33 cellular contexts compared by ENCODE assay signal in the genomic region with DNA sequence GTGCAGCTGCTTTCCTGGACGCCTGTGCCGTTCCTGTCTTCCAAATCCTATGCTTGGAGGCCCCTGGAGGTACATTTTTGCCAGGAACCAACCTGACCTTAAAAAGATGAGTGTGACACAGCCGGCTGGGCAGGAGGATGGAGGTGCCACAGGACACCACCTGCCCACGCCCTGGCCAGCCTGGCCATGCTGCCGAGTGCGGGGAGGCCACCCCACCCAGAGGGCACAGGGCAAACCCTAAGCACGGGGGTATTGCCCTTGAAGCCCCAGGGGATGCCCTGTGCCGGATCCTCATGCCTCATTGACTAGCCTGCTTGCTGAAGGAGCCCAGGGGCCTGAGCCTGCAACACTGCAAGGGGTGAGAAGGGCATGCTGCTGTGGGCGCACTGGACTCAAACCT.
"Had no signal": no experiment of that assay in that cellular context is flagged by ENCODE, and none has a peak within 500 bp of the region (broad histone marks: within the 10 kb centered on the region; RNA-seq: fewer than 3 reads in every experiment).

No MANE protein-coding gene starts in this region.

- FAIRE-seq: astrocyte had no signal

- H3K36me3 Mint-ChIP-seq: activated naive CD8-positive, alpha-beta T cell had no signal

- H3K27me3 Mint-ChIP-seq: activated CD4-positive, alpha-beta memory T cell treated with anti-CD3 and anti-CD28 coated beads, Interleukin-2, amount 10 ng/mL, durations not matched to agents 7 days and 5 days; activated CD4-positive, alpha-beta T cell treated with anti-CD3 and anti-CD28 coated beads, Interleukin-2, amount 10 ng/mL, durations not matched to agents 7 days and 5 days; activated naive CD8-positive, alpha-beta T cell; central memory CD8-positive, alpha-beta T cell; dendritic cell treated with granulocyte-macrophage colony-stimulating factor and Interleukin-4, amounts not matched to agents 40 ng/mL and 50 ng/mL, for 4 days; effector memory CD8-positive, alpha-beta T cell; T-helper 17 cell had no signal

- H3K9me3 Mint-ChIP-seq: activated CD4-positive, alpha-beta memory T cell treated with anti-CD3 and anti-CD28 coated beads, Interleukin-2, amount 10 ng/mL, durations not matched to agents 7 days and 5 days; activated CD4-positive, alpha-beta T cell treated with anti-CD3 and anti-CD28 coated beads, Interleukin-2, amount 10 ng/mL, durations not matched to agents 7 days and 5 days; activated naive CD4-positive, alpha-beta T cell treated with anti-CD3 and anti-CD28 coated beads for 36 hours; activated T-helper 1 cell treated with anti-CD3 and anti-CD28 coated beads, Interleukin-12 subunit alpha, Interleukin-12 subunit beta, Interleukin-2, Interleukin-4 antibody, amounts not matched to agents 30 ng/mL and 10 ng/mL and 1 ng/mL, durations not matched to agents 14 hours and 24 hours and 36 hours; activated T-helper 2 cell treated with anti-CD3 and anti-CD28 coated beads, Interferon-gamma antibody, Interleukin-2, Interleukin-4, amounts not matched to agents 10 μg/mL and 5 μg/mL and 100 μg/mL, durations not matched to agents 14 hours and 24 hours and 36 hours; central memory CD8-positive, alpha-beta T cell; dendritic cell treated with granulocyte-macrophage colony-stimulating factor and Interleukin-4, amounts not matched to agents 40 ng/mL and 50 ng/mL, for 4 days; effector memory CD8-positive, alpha-beta T cell; T-helper 2 cell treated with Interferon-gamma antibody and Interleukin-4, amounts not matched to agents 5 μg/mL and 100 μg/mL, for 36 hours; WTC11 had no signal

- H3K9me3 ChIP-seq: esophagus muscularis mucosa, gastrocnemius medialis, heart left ventricle had no signal

- H3K27ac ChIP-seq: brain microvascular endothelial cell, coronary artery, dorsolateral prefrontal cortex, esophagus muscularis mucosa, foreskin keratinocyte, gastrocnemius medialis, heart left ventricle had no signal

- H3K4me3 Mint-ChIP-seq: activated CD4-positive, alpha-beta memory T cell treated with anti-CD3 and anti-CD28 coated beads, Interleukin-2, amount 10 ng/mL, durations not matched to agents 7 days and 5 days; activated CD4-positive, alpha-beta T cell treated with anti-CD3 and anti-CD28 coated beads, Interleukin-2, amount 10 ng/mL, durations not matched to agents 7 days and 5 days; activated naive CD4-positive, alpha-beta T cell treated with anti-CD3 and anti-CD28 coated beads for 36 hours; activated naive CD8-positive, alpha-beta T cell; activated T-helper 1 cell treated with anti-CD3 and anti-CD28 coated beads, Interleukin-12 subunit alpha, Interleukin-12 subunit beta, Interleukin-2, Interleukin-4 antibody, amounts not matched to agents 30 ng/mL and 10 ng/mL and 1 ng/mL, durations not matched to agents 14 hours and 24 hours and 36 hours; central memory CD8-positive, alpha-beta T cell; dendritic cell treated with granulocyte-macrophage colony-stimulating factor and Interleukin-4, amounts not matched to agents 40 ng/mL and 50 ng/mL, for 4 days; effector memory CD8-positive, alpha-beta T cell; T-helper 17 cell; T-helper 2 cell treated with Interferon-gamma antibody and Interleukin-4, amounts not matched to agents 5 μg/mL and 100 μg/mL, for 36 hours; WTC11 had no signal

- H3K27ac Mint-ChIP-seq: activated CD4-positive, alpha-beta memory T cell treated with anti-CD3 and anti-CD28 coated beads, Interleukin-2, amount 10 ng/mL, durations not matched to agents 7 days and 5 days; activated CD4-positive, alpha-beta T cell treated with anti-CD3 and anti-CD28 coated beads, Interleukin-2, amount 10 ng/mL, durations not matched to agents 7 days and 5 days; activated naive CD4-positive, alpha-beta T cell treated with anti-CD3 and anti-CD28 coated beads for 36 hours; activated naive CD8-positive, alpha-beta T cell; activated T-helper 1 cell treated with anti-CD3 and anti-CD28 coated beads, Interleukin-12 subunit alpha, Interleukin-12 subunit beta, Interleukin-2, Interleukin-4 antibody, amounts not matched to agents 30 ng/mL and 10 ng/mL and 1 ng/mL, durations not matched to agents 14 hours and 24 hours and 36 hours; activated T-helper 2 cell treated with anti-CD3 and anti-CD28 coated beads, Interferon-gamma antibody, Interleukin-2, Interleukin-4, amounts not matched to agents 10 μg/mL and 5 μg/mL and 100 μg/mL, durations not matched to agents 14 hours and 24 hours and 36 hours; dendritic cell treated with granulocyte-macrophage colony-stimulating factor and Interleukin-4, amounts not matched to agents 40 ng/mL and 50 ng/mL, for 4 days; T-helper 17 cell; T-helper 2 cell treated with Interferon-gamma antibody and Interleukin-4, amounts not matched to agents 5 μg/mL and 100 μg/mL, for 36 hours had no signal

- H3K4me1 ChIP-seq: esophagus muscularis mucosa, foreskin keratinocyte had no signal

- DNase-seq: activated CD4-positive, alpha-beta memory T cell treated with anti-CD3 and anti-CD28 coated beads, Interleukin-2, amount 10 ng/mL, durations not matched to agents 7 days and 5 days; activated CD4-positive, alpha-beta T cell treated with anti-CD3 and anti-CD28 coated beads for 1 hour; activated CD4-positive, alpha-beta T cell treated with anti-CD3 and anti-CD28 coated beads for 4 hours; activated CD4-positive, alpha-beta T cell treated with anti-CD3 and anti-CD28 coated beads, Interleukin-2, amount 10 ng/mL, durations not matched to agents 7 days and 5 days; activated CD4-positive, alpha-beta T cell treated with anti-CD3 and anti-CD28 coated beads, Interleukin-2, amount 50 U/mL, for 4 hours; activated CD8-positive, alpha-beta memory T cell treated with anti-CD3 and anti-CD28 coated beads, Interleukin-2, amount 50 U/mL, for 48 hours; activated effector memory CD4-positive, alpha-beta T cell treated with anti-CD3 and anti-CD28 coated beads, Interleukin-2, amount 50 U/mL, for 16 hours; activated naive CD4-positive, alpha-beta T cell treated with anti-CD3 and anti-CD28 coated beads for 36 hours; activated T-cell treated with anti-CD3 and anti-CD28 coated beads for 4 hours; activated T-cell treated with anti-CD3 and anti-CD28 coated beads, Interleukin-2, amount 50 U/mL, for 48 hours; amniotic stem cell; anterior cingulate cortex; brain microvascular endothelial cell; dorsolateral prefrontal cortex; effector CD4-positive, alpha-beta T cell; effector memory CD8-positive, alpha-beta T cell; erythroblast; foreskin keratinocyte; gastrocnemius medialis; glutamatergic neuron; T-helper 1 cell; T-helper 17 cell had no signal

- H3K4me1 Mint-ChIP-seq: activated CD4-positive, alpha-beta memory T cell treated with anti-CD3 and anti-CD28 coated beads, Interleukin-2, amount 10 ng/mL, durations not matched to agents 7 days and 5 days; activated CD4-positive, alpha-beta T cell treated with anti-CD3 and anti-CD28 coated beads, Interleukin-2, amount 10 ng/mL, durations not matched to agents 7 days and 5 days; central memory CD8-positive, alpha-beta T cell; WTC11 had no signal

- H3K27me3 ChIP-seq: brain microvascular endothelial cell, dorsolateral prefrontal cortex, esophagus muscularis mucosa, foreskin keratinocyte, gastrocnemius medialis, heart left ventricle had no signal

- H3K4me3 ChIP-seq: coronary artery, dorsolateral prefrontal cortex, esophagus muscularis mucosa, gastrocnemius medialis, heart left ventricle had no signal

- ATAC-seq: effector memory CD8-positive, alpha-beta T cell; foreskin keratinocyte; gastrocnemius medialis; heart left ventricle; T-helper 17 cell; WTC11 had no signal
